Comparison of ENCODE assay signal across 8 cellular contexts in the genomic region with DNA sequence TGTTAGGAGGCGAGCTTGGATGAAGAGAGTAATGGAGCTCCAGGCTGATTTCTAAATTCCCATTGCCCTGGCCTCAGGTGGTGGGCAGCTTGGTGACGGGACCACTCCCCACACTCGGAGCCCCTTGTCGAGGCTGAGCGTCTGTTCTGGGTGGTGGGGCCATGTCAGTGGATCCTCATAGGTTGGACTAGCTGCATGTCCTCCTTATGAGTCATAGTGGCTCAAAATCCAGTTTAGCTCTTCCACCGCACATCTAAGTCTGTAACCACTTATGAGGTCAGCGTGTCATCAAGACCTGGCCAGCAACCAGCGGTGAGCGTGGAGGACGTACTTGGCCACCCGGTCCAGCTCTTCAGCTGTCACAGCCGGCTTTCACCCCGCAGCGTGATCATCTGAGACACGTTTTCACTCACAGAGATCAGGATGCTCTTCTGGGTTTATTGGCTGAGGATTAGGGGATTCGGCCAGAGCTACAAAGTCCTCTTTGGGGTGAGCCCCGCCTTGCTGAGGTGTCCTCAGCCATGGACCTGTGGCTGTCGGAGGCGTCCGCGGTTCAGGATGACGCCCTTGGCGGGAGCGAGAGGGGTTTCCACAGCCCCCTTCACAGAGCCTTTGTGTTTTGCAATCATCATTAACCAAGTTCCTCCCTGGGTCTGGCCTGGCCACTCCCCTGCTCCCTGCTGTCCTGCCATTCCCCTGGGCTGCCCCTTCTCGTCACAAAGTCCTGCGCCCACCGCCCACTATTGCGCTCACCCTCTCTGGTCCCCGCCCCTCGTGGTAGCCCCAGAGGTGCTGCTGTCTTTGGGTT. TPM values are rescaled to one million over a fixed set of nuclear protein-coding genes. Genes with fewer than 3 reads are reported as not detected.
A peak's percentile ranks its signal among the peaks of the same experiment; 100 is the strongest.
DNase-seq lines count a peak whose midpoint lies in the region; ATAC-seq and TF ChIP-seq lines count a peak whose summit lies in the region.

No MANE protein-coding gene starts in this region.

- POLR2A ChIA-PET in Caco-2 (lab: Charles Lee) = interaction anchor here (0.6 kb wide), 1 partner anchor 16 kb away, joined by 3 read pairs; no protein-coding TSS in a partner anchor
- POLR2A ChIA-PET in PC-9 (lab: Charles Lee; ENCODE audit: unreplicated experiment) = interaction anchor here (0.6 kb wide), 3 partner anchors 15 to 356 kb away, joined by 3 to 12 read pairs (median 3); no protein-coding TSS in a partner anchor
- POLR2A ChIA-PET in A673 (lab: Charles Lee; ENCODE audit: low non-redundant PET) = interaction anchor here (0.6 kb wide), 1 partner anchor 882 kb away, joined by 4 read pairs; no protein-coding TSS in a partner anchor

- H3K4me1 ChIP-seq in Caco-2 (peaks cover 11% of the 10 kb centered on the region), PC-9 (replicated peaks; ENCODE audit: insufficient read depth) (peaks cover 21% of the 10 kb centered on the region), esophagus muscularis mucosa (peaks cover 39 to 55% (median 48%) of the 10 kb centered on the region in 4 donors), A673 (ENCODE audit: insufficient read depth, low read length, poor library complexity, severe bottlenecking) (no peaks in the 10 kb centered on the region)

- H3K27ac ChIP-seq in PC-9 (peak overlapping the region; percentile 83), esophagus muscularis mucosa (replicated peaks in 1 of 4) (peak overlapping the region; percentile 81 to 83 (median 82)), A673 (ENCODE audit: low read depth, low read length, poor library complexity, severe bottlenecking) (no peak overlapping the region)

- no peak for DNase-seq in Caco-2
- peak; percentile 70 to 94 for DNase-seq in PC-9
- DNase-seq in esophagus muscularis mucosa (ENCODE audit: extremely low spot score) = no peak
- DNase-seq in posterior vena cava (ENCODE audit: low spot score) = peak; percentile 80
- no peak for DNase-seq in SHP77 treated with DMSO at 0.1 percent for 48 hours (lab: John Stamatoyannopoulos, UW)
- DNase-seq in A673 (ENCODE audit: low spot score) = no peak

- no peak for TF ChIP-seq EP300 in esophagus muscularis mucosa (IDR thresholded peaks at IDR 0.05)

- H3K27me3 ChIP-seq in Caco-2 (replicated peaks; ENCODE audit: control insufficient read depth, insufficient read depth, low read length) (no peaks in the 10 kb centered on the region), PC-9 (ENCODE audit: insufficient read depth, low read depth) (peaks cover 36% of the 10 kb centered on the region), esophagus muscularis mucosa (peaks cover 0 to 44% (median 0%) of the 10 kb centered on the region in 4 donors), A673 (replicated peaks; ENCODE audit: insufficient read depth, low read depth, low read length, poor library complexity) (peaks cover 29% of the 10 kb centered on the region)

- no peak overlapping the region for H3K4me3 Mint-ChIP-seq in Caco-2 (ENCODE audit: unreplicated experiment)

- H3K9me3 ChIP-seq in Caco-2 = no peaks in the 10 kb centered on the region
- H3K9me3 ChIP-seq in PC-9 (ENCODE audit: insufficient read depth, low read depth) = no peaks in the 10 kb centered on the region
- H3K9me3 ChIP-seq in esophagus muscularis mucosa = no peaks in the 10 kb centered on the region
- H3K9me3 ChIP-seq in A673 (ENCODE audit: low read depth, low read length, poor library complexity, severe bottlenecking) = no peaks in the 10 kb centered on the region

- no peaks in the 10 kb centered on the region for H3K79me2 ChIP-seq in PC-9 (ENCODE audit: low read depth)

- peak overlapping the region; percentile 25 for H3K27ac Mint-ChIP-seq in Caco-2 (ENCODE audit: unreplicated experiment)

- peaks cover 11% of the 10 kb centered on the region for H3K4me1 Mint-ChIP-seq in Caco-2 (ENCODE audit: low read depth, unreplicated experiment)

- TF ChIP-seq CTCF in Caco-2 (IDR thresholded peaks at IDR 0.05; ENCODE audit: insufficient read depth in 1 of 2, low read depth in 1 of 2, low read length in 1 of 2, severe bottlenecking in 1 of 2, unreplicated experiment in 1 of 2) (no peak), PC-9 (conservative IDR thresholded peaks at IDR 0.05) (no peak), esophagus muscularis mucosa (IDR thresholded peaks at IDR 0.05) (no peak), A673 (conservative IDR thresholded peaks at IDR 0.05; ENCODE audit: low read depth, low read length) (no peak)

- H3K9me3 Mint-ChIP-seq in Caco-2 (ENCODE audit: unreplicated experiment) = no peaks in the 10 kb centered on the region

- CTCF ChIA-PET in Caco-2 (lab: Charles Lee) = interaction anchor here (0.5 kb wide), 1 partner anchor 48 kb away, joined by 3 read pairs; the partner anchor contains the start of gene GRTP1
- CTCF ChIA-PET in PC-9 (lab: Charles Lee) = interaction anchor here (0.5 to 0.6 kb wide), 2 partner anchors 80 to 484 kb away, joined by 3 read pairs; no protein-coding TSS in a partner anchor
- CTCF ChIA-PET in A673 (lab: Charles Lee) = interaction anchor here (0.6 to 1.3 kb wide), 2 partner anchors 12 to 13 kb away, joined by 3 to 7 read pairs; no protein-coding TSS in a partner anchor

- no peaks in the 10 kb centered on the region for H3K9me2 ChIP-seq in PC-9 (ENCODE audit: insufficient read depth)

- H3K4me3 ChIP-seq in Caco-2 (ENCODE audit: low read depth, low read length) (no peak overlapping the region), PC-9 (peak overlapping the region; percentile 54; the same call in 1 of the 2 replicates), esophagus muscularis mucosa (peak overlapping the region in 1 of 4 donors; percentile 44), A673 (ENCODE audit: low read depth, low read length, poor library complexity, severe bottlenecking) (no peak overlapping the region)

- H3K36me3 ChIP-seq in Caco-2 (ENCODE audit: control insufficient read depth, insufficient read depth, low read length) (no peaks in the 10 kb centered on the region), PC-9 (ENCODE audit: low read depth) (no peaks in the 10 kb centered on the region), esophagus muscularis mucosa (peaks cover 0 to 13% (median 0%) of the 10 kb centered on the region in 4 donors), A673 (ENCODE audit: insufficient read depth, low read length, poor library complexity, severe bottlenecking) (no peaks in the 10 kb centered on the region)

- TF ChIP-seq POLR2A in esophagus muscularis mucosa (IDR thresholded peaks at IDR 0.05; ENCODE audit: low read depth) = no peak

- peak overlapping the region; percentile 99 for H3K4me2 ChIP-seq in PC-9

- peak overlapping the region; percentile 18; the same call in 1 of the 2 replicates for H2AFZ ChIP-seq in PC-9

- 77% methylated on average over 23 of the region's 30 CpGs for WGBS in esophagus muscularis mucosa

- BruUV-seq in Caco-2 (replicated peaks; lab: Mats Ljungman, UMichigan) (no TSS peak), PC-9 (replicated peaks; lab: Mats Ljungman, UMichigan) (TSS peak; percentile 59), A673 (replicated peaks; lab: Mats Ljungman, UMichigan) (no TSS peak)

- H4K20me1 ChIP-seq in PC-9 (ENCODE audit: insufficient read depth) = no peaks in the 10 kb centered on the region

- ATAC-seq in HG03108 (IDR thresholded peaks at IDR 0.05; ENCODE audit: unreplicated experiment) (no peak), HG03095 (IDR thresholded peaks at IDR 0.05; ENCODE audit: unreplicated experiment) (no peak)

- no peaks in the 10 kb centered on the region for H3K27me3 Mint-ChIP-seq in Caco-2 (ENCODE audit: insufficient read depth, unreplicated experiment)

- no peaks in the 10 kb centered on the region for H3K36me3 Mint-ChIP-seq in Caco-2 (ENCODE audit: insufficient read depth, unreplicated experiment)

- intact Hi-C loops in Caco-2 (cut with micrococcal nuclease; ENCODE audit: unreplicated experiment) (no loop called here), PC-9 (cut with micrococcal nuclease; ENCODE audit: unreplicated experiment) (loop anchor here (1.0 kb wide), 1 partner anchor 38 kb away; no protein-coding TSS in a partner anchor), esophagus muscularis mucosa (cut with DNase I) (no loop called here), posterior vena cava (cut with DNase I) (no loop called here), A673 (cut with micrococcal nuclease; ENCODE audit: unreplicated experiment) (no loop called here)

- H3F3A ChIP-seq in PC-9 (ENCODE audit: insufficient read depth, low read depth) = peaks cover 19% of the 10 kb centered on the region

RNA-seq across cellular contexts. Expression of gene ADPRHL1, which starts 41.9 kb away (rescaled TPM):
- 4.9 and 5.8 TPM in 2 replicates for total RNA-seq in Caco-2 (2022)
- 11.5 and 16.9 TPM in 2 replicates for total RNA-seq in PC-9 (2021)
- total RNA-seq in esophagus muscularis mucosa = 10 to 100 TPM in 2 of 4 donors, 1 to 10 TPM in 2; 6.9 to 26.2 (median 11.0) TPM
- 1 to 10 TPM; 1.2 to 1.6 TPM for total RNA-seq in posterior vena cava
- 3.9 and 4.4 TPM in 2 replicates for total RNA-seq in A673 (2021)

RNA-seq across cellular contexts. Expression of gene GRTP1, which starts 47.5 kb away (rescaled TPM):
- 30.0 and 37.7 TPM in 2 replicates for total RNA-seq in Caco-2 (2022)
- total RNA-seq in PC-9 (2021) = 22.2 and 22.9 TPM in 2 replicates
- total RNA-seq in esophagus muscularis mucosa = 10 to 100 TPM in 2 of 4 donors, 1 to 10 TPM in 2; 6.4 to 11.7 (median 8.7) TPM
- 1 to 10 TPM; 3.8 to 4.9 TPM for total RNA-seq in posterior vena cava
- total RNA-seq in A673 (2021) = 5.3 and 9.6 TPM in 2 replicates

Comparison
In these comparisons a context has a peak if more than half of its experiments do, and no peak if none do; other contexts are left out.
1. DNase-seq: peak in PC-9 (2 of 2) and posterior vena cava (single experiment); none in Caco-2 (0 of 2), esophagus muscularis mucosa (single experiment), SHP77 treated with DMSO at 0.1 percent for 48 hours (single experiment) and A673 (single experiment).